ENCODE assay signal across 2 cellular contexts in genomic region chr11:70098936-70099335, GRCh38.
TF ChIP-seq lines count a peak whose summit lies in the region.

No MANE protein-coding gene starts in this region.

TF ChIP-seq in IMR-90, 13 proteins besides CTCF, POLR2A, EP300 and RAD21:
- TF ChIP-seq BHLHE40 (IDR thresholded peaks at IDR 0.05; ENCODE audit: low read depth, low read length) (no peak), MAZ (IDR thresholded peaks at IDR 0.05; ENCODE audit: borderline replicate concordance, low read depth, low read length) (no peak), RCOR1 (IDR thresholded peaks at IDR 0.05; ENCODE audit: insufficient replicate concordance, low read length) (no peak), NFE2L2 (IDR thresholded peaks at IDR 0.05; ENCODE audit: low read depth, low read length) (no peak), SMC3 (IDR thresholded peaks at IDR 0.05; ENCODE audit: low read depth, low read length) (no peak), MAFK (IDR thresholded peaks at IDR 0.05; ENCODE audit: low read depth, low read length) (no peak), MXI1 (IDR thresholded peaks at IDR 0.05; ENCODE audit: borderline replicate concordance, low read depth, low read length) (no peak), CHD1 (IDR thresholded peaks at IDR 0.05; ENCODE audit: low read depth, low read length) (no peak), FOS (IDR thresholded peaks at IDR 0.05; ENCODE audit: low read depth, low read length) (no peak), RFX5 (IDR thresholded peaks at IDR 0.05; ENCODE audit: low read depth, low read length) (no peak), CEBPB (IDR thresholded peaks at IDR 0.05; ENCODE audit: low read depth, low read length) (no peak)
- TF ChIP-seq, protein P1, sequence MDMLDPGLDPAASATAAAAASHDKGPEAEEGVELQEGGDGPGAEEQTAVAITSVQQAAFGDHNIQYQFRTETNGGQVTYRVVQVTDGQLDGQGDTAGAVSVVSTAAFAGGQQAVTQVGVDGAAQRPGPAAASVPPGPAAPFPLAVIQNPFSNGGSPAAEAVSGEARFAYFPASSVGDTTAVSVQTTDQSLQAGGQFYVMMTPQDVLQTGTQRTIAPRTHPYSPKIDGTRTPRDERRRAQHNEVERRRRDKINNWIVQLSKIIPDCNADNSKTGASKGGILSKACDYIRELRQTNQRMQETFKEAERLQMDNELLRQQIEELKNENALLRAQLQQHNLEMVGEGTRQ (IDR thresholded peaks at IDR 0.05; ENCODE audit: low read depth, low read length): no peak
- TF ChIP-seq, protein P2, sequence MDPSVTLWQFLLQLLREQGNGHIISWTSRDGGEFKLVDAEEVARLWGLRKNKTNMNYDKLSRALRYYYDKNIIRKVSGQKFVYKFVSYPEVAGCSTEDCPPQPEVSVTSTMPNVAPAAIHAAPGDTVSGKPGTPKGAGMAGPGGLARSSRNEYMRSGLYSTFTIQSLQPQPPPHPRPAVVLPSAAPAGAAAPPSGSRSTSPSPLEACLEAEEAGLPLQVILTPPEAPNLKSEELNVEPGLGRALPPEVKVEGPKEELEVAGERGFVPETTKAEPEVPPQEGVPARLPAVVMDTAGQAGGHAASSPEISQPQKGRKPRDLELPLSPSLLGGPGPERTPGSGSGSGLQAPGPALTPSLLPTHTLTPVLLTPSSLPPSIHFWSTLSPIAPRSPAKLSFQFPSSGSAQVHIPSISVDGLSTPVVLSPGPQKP (IDR thresholded peaks at IDR 0.05; ENCODE audit: borderline replicate concordance, low read depth, low read length): no peak

TF ChIP-seq in H1, 55 proteins besides CTCF, POLR2A, EP300 and RAD21:
- TF ChIP-seq TEAD4 (IDR thresholded peaks at IDR 0.05; ENCODE audit: low read depth, low read length) (no peak), EZH2 (IDR thresholded peaks at IDR 0.05; ENCODE audit: low read depth, low read length, severe bottlenecking) (no peak), E2F6 (IDR thresholded peaks at IDR 0.05) (no peak), SRF (IDR thresholded peaks at IDR 0.05; ENCODE audit: low read depth, low read length) (no peak), YY1 (IDR thresholded peaks at IDR 0.05; ENCODE audit: low read depth, low read length) (no peak), ASH2L (IDR thresholded peaks at IDR 0.05; ENCODE audit: low read length) (no peak), MAX (IDR thresholded peaks at IDR 0.05) (no peak), BACH1 (IDR thresholded peaks at IDR 0.05; ENCODE audit: low read length) (no peak), SUZ12 (IDR thresholded peaks at IDR 0.05; ENCODE audit: low read length) (no peak), RXRA (IDR thresholded peaks at IDR 0.05; ENCODE audit: insufficient read depth, low read depth, low read length) (no peak), KDM5A (IDR thresholded peaks at IDR 0.05; ENCODE audit: low read length) (no peak), PHF8 (conservative IDR thresholded peaks at IDR 0.05; ENCODE audit: low read depth, low read length) (no peak), CREB1 (IDR thresholded peaks at IDR 0.05) (no peak), SAP30 (IDR thresholded peaks at IDR 0.05; ENCODE audit: insufficient read depth, insufficient replicate concordance, low read length) (no peak), ZNF274 (IDR thresholded peaks at IDR 0.05; ENCODE audit: borderline replicate concordance, extremely low read depth, low read length) (no peak), SIX5 (IDR thresholded peaks at IDR 0.05; ENCODE audit: low read depth, low read length) (no peak), GABPA (IDR thresholded peaks at IDR 0.05; ENCODE audit: borderline replicate concordance, insufficient read depth, low read length) (no peak), HDAC2 (IDR thresholded peaks at IDR 0.05; ENCODE audit: borderline replicate concordance in 1 of 2, low read depth in 2 of 2, low read length in 2 of 2) (no peak)
- TF ChIP-seq, protein P3, sequence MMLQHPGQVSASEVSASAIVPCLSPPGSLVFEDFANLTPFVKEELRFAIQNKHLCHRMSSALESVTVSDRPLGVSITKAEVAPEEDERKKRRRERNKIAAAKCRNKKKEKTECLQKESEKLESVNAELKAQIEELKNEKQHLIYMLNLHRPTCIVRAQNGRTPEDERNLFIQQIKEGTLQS (IDR thresholded peaks at IDR 0.05; ENCODE audit: insufficient read depth, low read depth, low read length): no peak
